Comparison of ENCODE assay signal across 20 cellular contexts in the genomic region with DNA sequence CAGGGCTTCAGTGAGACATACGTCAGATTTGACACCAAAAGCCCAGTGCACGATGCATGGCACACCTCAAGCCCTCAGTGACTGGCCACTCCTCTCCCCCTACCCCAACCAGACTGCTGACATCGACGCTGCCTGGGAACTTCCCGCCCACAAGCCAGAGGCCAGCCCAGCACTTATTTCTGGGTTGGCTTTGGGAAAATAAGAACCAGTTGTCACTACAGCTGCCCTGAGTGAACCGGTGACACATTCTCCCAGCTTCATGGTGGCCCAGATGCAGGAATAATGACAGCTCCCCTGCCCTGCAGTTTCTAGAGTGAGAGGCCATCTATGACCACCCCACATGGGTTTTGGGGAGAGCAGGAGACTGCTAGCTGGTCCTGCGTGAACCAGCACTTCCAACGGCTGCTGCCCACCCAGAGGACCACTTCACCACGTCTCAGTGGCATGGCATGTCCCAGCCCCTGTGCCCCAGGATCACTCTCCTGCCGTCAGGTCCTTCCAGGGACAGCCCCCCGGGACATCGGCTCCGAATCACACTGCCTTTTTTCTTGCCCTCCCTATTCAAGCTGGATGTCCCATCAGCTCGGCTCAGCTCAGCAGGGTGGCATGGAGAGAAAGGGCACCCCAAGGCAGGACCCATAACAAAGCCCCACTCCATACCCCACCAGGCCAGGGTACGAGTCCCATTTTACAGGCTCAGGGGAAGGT. TPM values are rescaled to one million over a fixed set of nuclear protein-coding genes. Genes with fewer than 3 reads are reported as not detected.
DNase-seq lines count a peak whose midpoint lies in the region; ATAC-seq and TF ChIP-seq lines count a peak whose summit lies in the region.
"Had no signal": no experiment of that assay in that cellular context is flagged by ENCODE, and none has a peak within 500 bp of the region (broad histone marks: within the 10 kb centered on the region; RNA-seq: fewer than 3 reads in every experiment).

No MANE protein-coding gene starts in this region.

- TF ChIP-seq CTCF in dorsolateral prefrontal cortex (IDR thresholded peaks at IDR 0.05 in 54 of 56, conservative IDR thresholded peaks at IDR 0.05 in 2 of 56; ENCODE audit: low read depth in 1 of 56, partially characterized antibody in 56 of 56) (no peak), stomach (IDR thresholded peaks at IDR 0.05) (no peak), MCF 10A (IDR thresholded peaks at IDR 0.05; ENCODE audit: unreplicated experiment) (no peak)

- H3K4me3 ChIP-seq in HUES64 (ENCODE audit: low read length) (no peak overlapping the region), dorsolateral prefrontal cortex (no peak overlapping the region), stomach (no peak overlapping the region)
- no peak overlapping the region for H3K4me3 ChIP-seq in naive thymus-derived CD4-positive, alpha-beta T cell (ENCODE audit: low read length)
- H3K4me3 ChIP-seq: adrenal gland, gastroesophageal sphincter, GM12878, SJCRH30 had no signal

- H3K4me1 ChIP-seq in HUES64 (ENCODE audit: insufficient read depth, low read length) (peaks cover 51% of the 10 kb centered on the region), stomach (peaks cover 4 to 24% (median 8%) of the 10 kb centered on the region in 4 donors)
- no peaks in the 10 kb centered on the region for H3K4me1 ChIP-seq in naive thymus-derived CD4-positive, alpha-beta T cell (ENCODE audit: control insufficient read depth in 2 of 2, insufficient read depth in 2 of 2, low read length in 2 of 2)
- H3K4me1 ChIP-seq: SJCRH30 had no signal

- no peak for ATAC-seq in naive thymus-derived CD4-positive, alpha-beta T cell
- ATAC-seq: gastroesophageal sphincter, GM12878, left cardiac atrium had no signal

- H3K36me3 Mint-ChIP-seq in naive thymus-derived CD4-positive, alpha-beta T cell, result peaks cover 8 to 63% (median 28%) of the 10 kb centered on the region in 5 donors
- peaks cover 66% of the 10 kb centered on the region for H3K36me3 Mint-ChIP-seq in MCF 10A (ENCODE audit: insufficient read depth, unreplicated experiment)

- peaks cover 0 to 22% (median 13%) of the 10 kb centered on the region in 7 donors for H3K4me1 Mint-ChIP-seq in naive thymus-derived CD4-positive, alpha-beta T cell
- peaks cover 5% of the 10 kb centered on the region for H3K4me1 Mint-ChIP-seq in MCF 10A (ENCODE audit: insufficient read depth, unreplicated experiment)

- H3K27me3 Mint-ChIP-seq in naive thymus-derived CD4-positive, alpha-beta T cell, result no peaks in the 10 kb centered on the region
- H3K27me3 Mint-ChIP-seq in MCF 10A (ENCODE audit: insufficient read depth, unreplicated experiment), result no peaks in the 10 kb centered on the region
- H3K27me3 Mint-ChIP-seq: CD8-positive, alpha-beta memory T cell had no signal

- no peak for TF ChIP-seq POLR2A in stomach (IDR thresholded peaks at IDR 0.05)

- DNase-seq in dorsolateral prefrontal cortex (peak in 1 of 10 donors; percentile 22), stomach (no peak), MCF 10A (ENCODE audit: unreplicated experiment) (no peak)
- DNase-seq in naive thymus-derived CD4-positive, alpha-beta T cell, result no peak
- no peak for DNase-seq in stimulated activated CD8-positive, alpha-beta memory T cell treated with anti-CD3 and anti-CD28 coated beads, Interleukin-4, amount 100 ng/mL, for 48 hours
- DNase-seq in NK-92 treated with Interleukin-12 subunit alpha and Interleukin-12 subunit beta, amount 100 ng/mL, for 24 hours (lab: John Stamatoyannopoulos, UW), result no peak
- DNase-seq: activated CD4-positive, alpha-beta T cell treated with anti-CD3 and anti-CD28 coated beads, Interleukin-2, amount 50 U/mL, for 1 hour; activated CD8-positive, alpha-beta memory T cell treated with anti-CD3 and anti-CD28 coated beads, Interleukin-2, amount 50 U/mL, for 4 hours; activated gamma-delta T cell treated with Interleukin-2 at 50 U/mL for 16 hours; adrenal gland; AML-193; CD8-positive, alpha-beta memory T cell; left cardiac atrium; NCI-H1048; NCI-H187 treated with DMSO at 0.1 percent for 48 hours; occipital lobe; SJCRH30 had no signal

- CTCF ChIA-PET in naive thymus-derived CD4-positive, alpha-beta T cell (lab: Charles Lee), result no interaction called here
- CTCF ChIA-PET in MCF 10A (lab: Yijun Ruan, JAX), result interaction anchor here (0.5 kb wide), 1 partner anchor 125 kb away, joined by 4 read pairs; no protein-coding TSS in a partner anchor

- TF ChIP-seq EP300 in stomach (IDR thresholded peaks at IDR 0.05), result no peak

- H3K27me3 ChIP-seq in HUES64 (ENCODE audit: insufficient read depth, low read length), result no peaks in the 10 kb centered on the region
- H3K27me3 ChIP-seq in dorsolateral prefrontal cortex, result no peaks in the 10 kb centered on the region
- H3K27me3 ChIP-seq in naive thymus-derived CD4-positive, alpha-beta T cell (ENCODE audit: control insufficient read depth in 2 of 2, insufficient read depth in 2 of 2, low read length in 2 of 2), result no peaks in the 10 kb centered on the region
- no peaks in the 10 kb centered on the region for H3K27me3 ChIP-seq in stomach
- H3K27me3 ChIP-seq: adrenal gland, gastroesophageal sphincter, SJCRH30 had no signal

- intact Hi-C loops in dorsolateral prefrontal cortex (cut with DNase I) (no loop called here), stomach (cut with DNase I; ENCODE audit: low total_unique reads) (no loop called here), MCF 10A (cut with micrococcal nuclease) (no loop called here)
- intact Hi-C loops in naive thymus-derived CD4-positive, alpha-beta T cell (cut with micrococcal nuclease), result no loop called here

- H3K36me3 ChIP-seq in HUES64 (ENCODE audit: insufficient read depth, low read length) (peaks cover 90% of the 10 kb centered on the region), stomach (peaks cover 23 to 89% (median 82%) of the 10 kb centered on the region in 4 donors)
- peaks cover 0 to 87% (median 11%) of the 10 kb centered on the region in 3 experiments for H3K36me3 ChIP-seq in naive thymus-derived CD4-positive, alpha-beta T cell (ENCODE audit: control insufficient read depth in 2 of 3, insufficient read depth in 3 of 3, low read length in 3 of 3)

- 70% methylated on average over 15 of the region's 15 CpGs for WGBS in HUES64
- 77 to 87% (median 85%) methylated on average over 14 to 15 of the region's 15 CpGs for WGBS in stomach, 5 donors

- no peak overlapping the region for H3K4me3 Mint-ChIP-seq in naive thymus-derived CD4-positive, alpha-beta T cell
- no peak overlapping the region for H3K4me3 Mint-ChIP-seq in MCF 10A (ENCODE audit: unreplicated experiment)

- POLR2A ChIA-PET in naive thymus-derived CD4-positive, alpha-beta T cell (lab: Charles Lee), result interaction anchor here (0.5 kb wide), 1 partner anchor 12 kb away, joined by 3 read pairs; no protein-coding TSS in a partner anchor
- POLR2A ChIA-PET in MCF 10A (lab: Yijun Ruan, JAX), result interaction anchor here (0.7 kb wide), 1 partner anchor 12 kb away, joined by 3 read pairs; no protein-coding TSS in a partner anchor

- H3K27ac ChIP-seq in HUES64 (ENCODE audit: low read depth, low read length) (peak overlapping the region; percentile 24; the same call in 1 of the 2 replicates), dorsolateral prefrontal cortex (peak overlapping the region in 53 of 59 donors; percentile 2 to 80 (median 64)), stomach (peak overlapping the region in 3 of 5 donors; percentile 11 to 43 (median 14))
- H3K27ac ChIP-seq in naive thymus-derived CD4-positive, alpha-beta T cell (ENCODE audit: low read depth, low read length), result no peak overlapping the region
- H3K27ac ChIP-seq: adrenal gland, SJCRH30 had no signal

- H3K9ac ChIP-seq in HUES64 (ENCODE audit: low read depth, low read length), result no peak overlapping the region

- H3K27ac Mint-ChIP-seq in naive thymus-derived CD4-positive, alpha-beta T cell, result peak overlapping the region in 7 of 9 donors; percentile 40 to 83 (median 53)
- no peak overlapping the region for H3K27ac Mint-ChIP-seq in MCF 10A (ENCODE audit: low read depth, unreplicated experiment)

- H3K9me3 Mint-ChIP-seq in naive thymus-derived CD4-positive, alpha-beta T cell, result peaks cover 0 to 2% (median 0%) of the 10 kb centered on the region in 11 donors
- no peaks in the 10 kb centered on the region for H3K9me3 Mint-ChIP-seq in MCF 10A (ENCODE audit: unreplicated experiment)
- H3K9me3 Mint-ChIP-seq: CD8-positive, alpha-beta memory T cell had no signal

- H3K9me3 ChIP-seq in HUES64 (ENCODE audit: insufficient read depth, low read depth, low read length), result no peaks in the 10 kb centered on the region
- no peaks in the 10 kb centered on the region for H3K9me3 ChIP-seq in naive thymus-derived CD4-positive, alpha-beta T cell (ENCODE audit: control insufficient read depth in 2 of 3, low read length in 3 of 3)
- no peaks in the 10 kb centered on the region for H3K9me3 ChIP-seq in stomach
- H3K9me3 ChIP-seq: adrenal gland, gastroesophageal sphincter, SJCRH30 had no signal

- BruUV-seq in MCF 10A (replicated peaks; lab: Mats Ljungman, UMichigan), result no TSS peak

RNA-seq across cellular contexts. Expression of gene KNOP1, which starts 9.4 kb away (rescaled TPM):
- polyA plus RNA-seq in HUES64 (2013, experiment 1 of 2), result 70.9 TPM
- polyA plus RNA-seq in HUES64 (2013, experiment 2 of 2), result 89.3 TPM
- total RNA-seq in dorsolateral prefrontal cortex (10 to 100 TPM; 13.0 to 94.8 (median 30.2) TPM), stomach (10 to 100 TPM in 4 of 5 donors, 1 to 10 TPM in 1; 7.2 to 26.3 (median 14.2) TPM), MCF 10A (2022) (22.3 and 24.5 TPM in 2 replicates)
- total RNA-seq in naive thymus-derived CD4-positive, alpha-beta T cell, result 10 to 100 TPM in 3 of 5 experiments, 1 to 10 TPM in 2; 6.4 to 20.6 (median 18.5) TPM
- 10 to 100 TPM in 1 of 2 donors, 1 to 10 TPM in 1; 9.8 to 13.4 TPM for polyA plus RNA-seq in naive thymus-derived CD4-positive, alpha-beta T cell
- polyA plus RNA-seq in stomach, result 10 to 100 TPM in 2 of 3 donors, 1 to 10 TPM in 1; 9.6 to 15.1 (median 12.1) TPM

RNA-seq across cellular contexts. Expression of gene IQCK, which starts 9.4 kb away (rescaled TPM):
- polyA plus RNA-seq in HUES64 (2013, experiment 1 of 2), result 8.6 TPM
- 10.5 TPM for polyA plus RNA-seq in HUES64 (2013, experiment 2 of 2)
- total RNA-seq in dorsolateral prefrontal cortex (10 to 100 TPM; 13.2 to 40.2 (median 23.3) TPM), stomach (10 to 100 TPM in 3 of 5 donors, 1 to 10 TPM in 2; 3.5 to 100.0 (median 20.7) TPM), MCF 10A (2022) (5.9 and 8.4 TPM in 2 replicates)
- 1 to 10 TPM in 4 of 5 experiments, under 1 TPM in 1; 0.48 to 4.1 (median 2.6) TPM for total RNA-seq in naive thymus-derived CD4-positive, alpha-beta T cell
- 1 to 10 TPM; 3.5 to 5.0 TPM for polyA plus RNA-seq in naive thymus-derived CD4-positive, alpha-beta T cell
- 10 to 100 TPM in 1 of 3 donors, 1 to 10 TPM in 2; 7.7 to 18.0 (median 9.1) TPM for polyA plus RNA-seq in stomach
